ENCODE assay signal across 9 cellular contexts in the genomic region with DNA sequence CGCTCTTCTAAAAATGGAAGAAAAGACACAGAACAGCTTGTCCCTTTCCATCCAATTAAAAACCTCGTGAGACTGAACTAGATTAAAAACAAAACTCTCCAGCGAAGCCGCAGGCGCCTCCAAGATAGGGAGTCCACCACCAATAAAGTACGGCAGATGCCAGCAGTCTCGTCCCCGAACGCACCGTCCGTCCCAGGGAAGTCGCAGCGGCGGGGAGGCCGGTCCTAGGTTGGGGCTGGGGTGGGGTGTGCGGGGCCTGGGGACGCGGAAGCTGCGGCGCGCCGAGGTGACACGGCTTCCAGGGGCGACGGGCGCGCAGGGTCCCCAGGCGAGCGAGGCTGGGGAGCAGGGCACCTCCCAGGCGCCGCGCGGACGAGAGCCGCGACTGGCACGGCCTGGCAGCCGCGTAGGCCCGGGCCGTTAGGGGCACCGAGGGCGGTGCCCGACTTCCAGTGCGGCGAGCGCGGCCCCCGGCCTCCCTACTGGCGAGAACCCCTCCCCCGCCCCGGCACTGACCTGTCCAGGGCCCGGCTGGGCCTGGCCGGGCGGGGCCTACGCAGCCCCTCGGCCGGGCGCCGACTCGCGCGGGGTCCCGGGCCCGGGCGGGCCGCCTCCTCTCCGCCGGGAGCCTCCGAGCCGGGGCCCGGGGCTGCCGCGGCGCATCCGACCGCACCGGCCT. TPM values are rescaled to one million over a fixed set of nuclear protein-coding genes. Genes with fewer than 3 reads are reported as not detected.
DNase-seq lines count a peak whose midpoint lies in the region; ATAC-seq and TF ChIP-seq lines count a peak whose summit lies in the region.
"Had no signal": no experiment of that assay in that cellular context is flagged by ENCODE, and none has a peak within 500 bp of the region (broad histone marks: within the 10 kb centered on the region; RNA-seq: fewer than 3 reads in every experiment).

No MANE protein-coding gene starts in this region.

- peak; percentile 29 for DNase-seq in T-helper 22 cell (ENCODE audit: low read depth)
- no peak for DNase-seq in brain microvascular endothelial cell
- no peak for DNase-seq in kidney epithelial cell (ENCODE audit: low read depth)
- peak; percentile 10 for DNase-seq in stimulated activated CD4-positive, alpha-beta T cell treated with anti-CD3 and anti-CD28 coated beads, Interleukin-2, amount 100 ng/mL, for 4 hours (ENCODE audit: low read depth)
- no peak for DNase-seq in NCI-H2196 treated with DMSO at 0.1 percent for 48 hours (lab: John Stamatoyannopoulos, UW; ENCODE audit: unreplicated experiment)

- peak overlapping the region; percentile 90 for H3K4me3 ChIP-seq in brain microvascular endothelial cell (ENCODE audit: low read depth, low read length)
- H3K4me3 ChIP-seq in kidney epithelial cell (ENCODE audit: low read depth, low read length): peak overlapping the region; percentile 75

- H3K36me3 ChIP-seq in brain microvascular endothelial cell (replicated peaks) (peaks cover 41% of the 10 kb centered on the region), kidney epithelial cell (ENCODE audit: control insufficient read depth, insufficient read depth, low read length) (no peaks in the 10 kb centered on the region)

- peak; percentile 33 for ATAC-seq in GM19328 (IDR thresholded peaks at IDR 0.05; ENCODE audit: unreplicated experiment)
- peak; percentile 41 for ATAC-seq in HG03439 (IDR thresholded peaks at IDR 0.05; ENCODE audit: unreplicated experiment)

- H3K27ac ChIP-seq in C4-2B: peak overlapping the region; percentile 94
- H3K27ac ChIP-seq in brain microvascular endothelial cell: peak overlapping the region; percentile 93

- in situ Hi-C loops in brain microvascular endothelial cell (cut with HindIII; ENCODE audit: low pct_ligation_motif_present, low sequenced_read_pairs): no loop called here

- no peaks in the 10 kb centered on the region for H3K27me3 ChIP-seq in brain microvascular endothelial cell (replicated peaks)
- H3K27me3 ChIP-seq in kidney epithelial cell (ENCODE audit: control insufficient read depth, insufficient read depth, low read length): no peaks in the 10 kb centered on the region

- no peak for TF ChIP-seq CTCF in C4-2B (conservative IDR thresholded peaks at IDR 0.05)
- TF ChIP-seq CTCF in brain microvascular endothelial cell (IDR thresholded peaks at IDR 0.05; ENCODE audit: low read depth, low read length, missing control alignments): no peak
- TF ChIP-seq CTCF in kidney epithelial cell (IDR thresholded peaks at IDR 0.05; ENCODE audit: insufficient read depth, low read length, poor library complexity, severe bottlenecking): no peak

RNA-seq across cellular contexts. Expression of gene A3GALT2, which starts 28.3 kb away (rescaled TPM):
- total RNA-seq in kidney epithelial cell: not detected in 2 replicates
- total RNA-seq: T-helper 2 cell treated with Interferon-gamma antibody and Interleukin-4, amounts not matched to agents 100 ng/mL and 5 ng/mL, for 36 hours had no signal

Comparison
In these comparisons a context has a peak if more than half of its experiments do, and no peak if none do; other contexts are left out.
1. DNase-seq: peak in T-helper 22 cell (single experiment) and stimulated activated CD4-positive, alpha-beta T cell treated with anti-CD3 and anti-CD28 coated beads, Interleukin-2, amount 100 ng/mL, for 4 hours (single experiment); none in brain microvascular endothelial cell (single experiment), kidney epithelial cell (single experiment) and NCI-H2196 treated with DMSO at 0.1 percent for 48 hours (single experiment).